Comparison of ENCODE assay signal across 2 cellular contexts in genomic region chr7:101357433-101357832, GRCh38.
TF ChIP-seq lines count a peak whose summit lies in the region.

No MANE protein-coding gene starts in this region.

TF ChIP-seq in A549, 52 proteins besides CTCF, POLR2A, EP300 and RAD21 (continued from another document):
- no peak for TF ChIP-seq ELK1 (IDR thresholded peaks at IDR 0.05; ENCODE audit: low read depth, low read length)
- no peak for TF ChIP-seq FOXS1 (CRISPR knock-in tag; IDR thresholded peaks at IDR 0.05)
- TF ChIP-seq MAX (IDR thresholded peaks at IDR 0.05) = no peak
- no peak for TF ChIP-seq MYC (IDR thresholded peaks at IDR 0.05; ENCODE audit: borderline replicate concordance, low read length)
- TF ChIP-seq REST (IDR thresholded peaks at IDR 0.05) = no peak
- no peak for TF ChIP-seq FOSB (CRISPR knock-in tag; IDR thresholded peaks at IDR 0.05)
- no peak for TF ChIP-seq HDAC2 (IDR thresholded peaks at IDR 0.05)
- TF ChIP-seq POLR2AphosphoS2 (conservative IDR thresholded peaks at IDR 0.05; ENCODE audit: low read length) = no peak
- TF ChIP-seq FOSL2 (IDR thresholded peaks at IDR 0.05) = no peak
- TF ChIP-seq FOSL2 (CRISPR knock-in tag; IDR thresholded peaks at IDR 0.05) = no peak
- TF ChIP-seq EHMT2 (IDR thresholded peaks at IDR 0.05; ENCODE audit: low read depth) = no peak
- TF ChIP-seq MAFK (IDR thresholded peaks at IDR 0.05; ENCODE audit: partially characterized antibody) = no peak
- TF ChIP-seq KDM1A (IDR thresholded peaks at IDR 0.05; ENCODE audit: low read depth) = no peak
TF ChIP-seq in A549: peak in this region for 0.

TF ChIP-seq in HEK293, 187 proteins besides CTCF, POLR2A, EP300 and RAD21 (continued from another document):
- TF ChIP-seq ATF2 (tag by site-specific recombination; IDR thresholded peaks at IDR 0.05; ENCODE audit: low read depth) (peak; percentile 59; the same call in 1 of the 2 replicates), ZNF10 (tag by site-specific recombination; IDR thresholded peaks at IDR 0.05) (peak; percentile 67), ZNF626 (tag by site-specific recombination; IDR thresholded peaks at IDR 0.05) (no peak), PRDM10 (tag by site-specific recombination; IDR thresholded peaks at IDR 0.05) (0 out of 2 replicates have a peak, but pooled peaks have one; percentile 29), GLIS1 (tag by site-specific recombination; IDR thresholded peaks at IDR 0.05) (peak; percentile 23; the same call in 1 of the 2 replicates)
